ENCODE assay signal across 8 cellular contexts in the genomic region with DNA sequence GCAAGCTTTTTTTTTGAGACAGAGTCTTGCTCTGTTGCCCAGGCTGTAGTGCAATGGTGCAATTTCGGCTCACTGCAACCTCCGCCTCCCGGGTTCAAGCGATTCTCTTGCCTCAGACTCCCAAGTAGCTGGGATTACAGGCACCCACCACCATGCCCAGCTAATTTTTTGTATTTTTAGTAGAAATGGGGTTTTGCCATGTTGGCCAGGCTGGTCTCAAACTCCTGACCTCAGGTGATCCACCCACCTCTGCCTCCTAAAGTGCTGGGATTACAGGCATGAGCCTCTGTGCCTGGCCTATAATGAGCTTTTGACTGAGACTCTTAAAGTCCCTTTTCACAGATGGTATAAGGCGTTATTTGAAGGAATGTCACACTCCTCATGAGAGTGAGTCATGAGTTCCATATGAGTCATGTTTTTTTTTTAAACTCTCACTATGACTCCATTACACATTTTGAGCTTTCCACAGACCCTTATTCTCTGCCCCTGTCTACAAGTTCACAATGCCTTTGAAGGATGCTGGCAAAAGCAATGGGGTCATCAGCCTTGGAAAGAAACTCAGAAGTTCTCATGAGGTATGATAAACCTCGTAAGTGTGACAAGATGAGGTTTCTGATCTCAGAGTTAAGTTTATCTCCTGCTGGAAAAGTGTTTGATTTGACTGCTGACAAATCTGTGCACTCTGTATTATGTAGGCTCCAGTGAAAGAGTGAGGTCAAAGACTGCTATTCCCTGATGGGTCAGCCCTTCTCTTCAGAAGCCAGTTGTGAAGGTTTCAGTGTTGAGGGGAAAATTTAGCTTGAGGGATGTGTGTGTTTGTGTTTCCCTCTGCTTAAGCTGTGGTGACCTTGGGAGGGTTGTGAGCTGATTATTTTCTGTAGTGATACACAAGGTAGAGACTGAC. TPM values are rescaled to one million over a fixed set of nuclear protein-coding genes. Genes with fewer than 3 reads are reported as not detected.
A peak's percentile ranks its signal among the peaks of the same experiment; 100 is the strongest.
DNase-seq lines count a peak whose midpoint lies in the region; ATAC-seq, FAIRE-seq and TF ChIP-seq lines count a peak whose summit lies in the region.
"Not testable (repeated sequence)": the region's sequence is repeated elsewhere in the genome, so short reads cannot be mapped to it uniquely, and the experiment has no call there.

No MANE protein-coding gene starts in this region.

- peak; percentile 88 for FAIRE-seq in RCC 7860 (lab: Jason Lieb, UNC)

- BruUV-seq in Calu3 (replicated peaks; lab: Mats Ljungman, UMichigan): TSS peak; percentile 80

- H3K27me3 Mint-ChIP-seq in Calu3 (ENCODE audit: unreplicated experiment): not testable (repeated sequence)

- not testable (repeated sequence) for H3K27me3 ChIP-seq in adipocyte (replicated peaks; ENCODE audit: control insufficient read depth, insufficient read depth, low read length)

- not testable (repeated sequence) for H3K36me3 ChIP-seq in adipocyte (ENCODE audit: control insufficient read depth, insufficient read depth, low read length, severe bottlenecking)

- H3K4me1 ChIP-seq in adipocyte (ENCODE audit: control insufficient read depth, insufficient read depth, low read length): not testable (repeated sequence)

- H3K4me1 Mint-ChIP-seq in Calu3 (ENCODE audit: low read depth, unreplicated experiment): peaks cover 62% of the 10 kb centered on the region

- not testable (repeated sequence) for H3K9me3 Mint-ChIP-seq in Calu3 (ENCODE audit: low read depth, unreplicated experiment)

- H3K36me3 Mint-ChIP-seq in Calu3 (ENCODE audit: insufficient read depth, unreplicated experiment): peaks cover 32% of the 10 kb centered on the region

- peak; percentile 89 for ATAC-seq in GM19035 (IDR thresholded peaks at IDR 0.05; ENCODE audit: unreplicated experiment)
- peak; percentile 77 for ATAC-seq in HG02571 (IDR thresholded peaks at IDR 0.05; ENCODE audit: unreplicated experiment)
- peak; percentile 76 for ATAC-seq in HG03457 (IDR thresholded peaks at IDR 0.05; ENCODE audit: unreplicated experiment)

- CTCF ChIA-PET in Calu3 (lab: Charles Lee): interaction anchor here (0.9 kb wide), 1 partner anchor 27 kb away, joined by 3 read pairs; no protein-coding TSS in a partner anchor

- H3K4me3 Mint-ChIP-seq in Calu3 (ENCODE audit: low read depth, unreplicated experiment): peak overlapping the region; percentile 19

- peak overlapping the region; percentile 94 for H3K27ac Mint-ChIP-seq in Calu3 (ENCODE audit: unreplicated experiment)

- TF ChIP-seq CTCF in Calu3 (IDR thresholded peaks at IDR 0.05; ENCODE audit: unreplicated experiment); fibroblast of the aortic adventitia (IDR thresholded peaks at IDR 0.05; ENCODE audit: insufficient read depth, low read length): not testable (repeated sequence)

- DNase-seq in Calu3: not testable (repeated sequence)
- peak; percentile 67 for DNase-seq in RCC 7860 (ENCODE audit: low spot score)
- DNase-seq in adipocyte (ENCODE audit: low read depth): peak; percentile 51
- peak; percentile 78 for DNase-seq in fibroblast of the aortic adventitia (ENCODE audit: low read depth)
- DNase-seq in skeletal muscle cell (ENCODE audit: low read depth): peak; percentile 41

- peak overlapping the region; percentile 18 for H3K9ac ChIP-seq in adipocyte (ENCODE audit: low read length)

- intact Hi-C loops in Calu3 (cut with micrococcal nuclease; ENCODE audit: unreplicated experiment): loop anchor here (5.0 kb wide), 1 partner anchor 47 kb away; no protein-coding TSS in a partner anchor

- not testable (repeated sequence) for H3K9me3 ChIP-seq in adipocyte (ENCODE audit: control insufficient read depth, low read length)

- not testable (repeated sequence) for H3K4me3 ChIP-seq in adipocyte (ENCODE audit: low read length); fibroblast of the aortic adventitia (ENCODE audit: low read depth, low read length); skeletal muscle cell (ENCODE audit: low read depth, low read length)

RNA-seq across cellular contexts. Expression of a gene that starts 39.1 kb away (rescaled TPM):
- 613 and 623 TPM in 2 replicates for total RNA-seq in Calu3 (2022)
- 144 and 222 TPM in 2 replicates for total RNA-seq in fibroblast of the aortic adventitia (ENCODE audit: low replicate concordance)
